In genomic region chrX:866441-866990, GRCh38 we compare ENCODE assay signal across 22 cellular contexts.
"Had no signal": no experiment of that assay in that cellular context is flagged by ENCODE, and none has a peak within 500 bp of the region (broad histone marks: within the 10 kb centered on the region; RNA-seq: fewer than 3 reads in every experiment).

No MANE protein-coding gene starts in this region.

- H3K36me3 ChIP-seq: left ventricle myocardium inferior, thoracic aorta, upper lobe of right lung had no signal

- DNase-seq: activated B cell treated with CpG ODN at 0.5 μM for 24 hours; activated CD4-positive, alpha-beta memory T cell treated with anti-CD3 and anti-CD28 coated beads for 36 hours; activated CD4-positive, alpha-beta T cell treated with anti-CD3 and anti-CD28 coated beads for 36 hours; activated effector memory CD4-positive, alpha-beta T cell treated with Interleukin-2 at 50 U/mL for 16 hours; activated naive CD4-positive, alpha-beta T cell treated with anti-CD3 and anti-CD28 coated beads, Interleukin-2, amount 10 ng/mL, durations not matched to agents 7 days and 5 days; activated T-cell treated with anti-CD3 and anti-CD28 coated beads, Interleukin-2, amount 50 U/mL, for 72 hours; amygdala; cerebellar nuclear complex; cortex of kidney; erythroblast; foreskin melanocyte; kidney glomerular epithelial cell; left ventricle myocardium inferior; midbrain; nucleus accumbens; posterior cingulate gyrus; stimulated activated CD4-positive, alpha-beta T cell treated with anti-CD3 and anti-CD28 coated beads, Interleukin-4, amount 100 ng/mL, for 24 hours; stimulated activated naive CD4-positive, alpha-beta T cell treated with Interleukin-2 at 50 U/mL for 16 hours; SW 1271; T-helper 17 cell; upper lobe of right lung had no signal

- H3K9me3 ChIP-seq: thoracic aorta, upper lobe of right lung had no signal

- H3K27ac ChIP-seq: left ventricle myocardium inferior, thoracic aorta, upper lobe of right lung had no signal

- H3K27me3 ChIP-seq: upper lobe of right lung had no signal

- H3K4me1 ChIP-seq: left ventricle myocardium inferior, upper lobe of right lung had no signal

- ATAC-seq: activated CD4-positive, alpha-beta T cell treated with anti-CD3 and anti-CD28 coated beads for 36 hours; activated T-cell treated with anti-CD3 and anti-CD28 coated beads, Interleukin-2, amount 50 U/mL, for 72 hours; T-helper 17 cell; upper lobe of right lung had no signal

- H3K4me3 ChIP-seq: left ventricle myocardium inferior, thoracic aorta, upper lobe of right lung had no signal
